1 cellular context compared by ENCODE assay signal in the genomic region with DNA sequence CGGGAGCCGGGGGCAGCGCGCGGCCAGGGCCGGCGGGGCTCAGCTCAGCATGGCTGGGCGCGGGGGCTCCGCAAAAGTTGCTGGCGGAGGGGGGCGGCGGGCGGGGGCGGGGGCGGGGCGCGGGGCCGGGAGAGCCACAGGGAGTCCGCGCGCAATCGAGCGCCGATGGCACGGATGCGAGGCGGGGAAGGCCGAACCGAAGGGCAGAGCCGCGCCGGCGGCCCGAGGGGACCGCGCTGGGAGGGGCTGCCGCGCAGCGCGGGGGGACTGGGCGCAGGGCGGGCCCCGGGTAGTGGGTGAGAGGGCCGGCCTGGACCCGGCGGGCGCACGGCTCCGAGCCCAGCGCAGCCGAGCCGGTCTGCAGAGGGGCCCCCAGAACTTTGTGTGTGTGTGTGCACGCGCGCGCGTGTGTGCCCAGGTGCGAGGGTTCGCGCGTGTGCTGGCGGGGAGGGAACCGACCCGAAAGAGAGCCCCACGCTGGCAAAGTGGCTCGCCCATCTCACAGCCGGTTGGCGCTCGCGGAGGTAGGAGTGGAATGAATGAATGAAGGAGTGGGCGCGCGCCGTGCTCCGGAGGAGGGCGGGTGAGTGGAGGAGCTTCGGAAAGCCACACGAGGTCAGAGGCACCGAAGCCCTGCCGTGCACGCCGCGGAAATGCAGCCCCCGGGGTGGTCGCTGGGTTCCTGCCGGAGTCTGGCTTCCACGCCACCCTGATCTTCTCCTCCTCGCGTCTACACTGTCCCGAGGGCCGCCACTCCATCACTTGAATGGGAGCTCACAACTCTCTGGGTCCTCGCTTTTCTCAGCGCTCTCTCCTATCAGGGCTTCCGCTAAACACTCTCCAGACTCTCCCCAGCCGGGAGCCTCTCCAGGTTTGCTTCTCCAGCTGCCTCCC.
A peak's percentile ranks its signal among the peaks of the same experiment; 100 is the strongest.
TF ChIP-seq lines count a peak whose summit lies in the region.

Gene HIPK2 (minus strand): TSS at position 51 of the 894 bp plus-strand sequence. CDS start 375 bp downstream, outside the sequence.

TF ChIP-seq in K562, 482 proteins besides CTCF, POLR2A, EP300 and RAD21 (continued from another document and continues in another):
- TF ChIP-seq ATF6 (CRISPR knock-in tag; IDR thresholded peaks at IDR 0.05) (no peak; the same call in 1 of the 2 replicates), ZNF277 (CRISPR knock-in tag; IDR thresholded peaks at IDR 0.05; ENCODE audit: borderline replicate concordance) (no peak), HOXB6 (CRISPR knock-in tag; IDR thresholded peaks at IDR 0.05; ENCODE audit: borderline replicate concordance) (no peak), ZKSCAN1 (IDR thresholded peaks at IDR 0.05; ENCODE audit: low read depth, low read length) (no peak), SREBF2 (CRISPR knock-in tag; IDR thresholded peaks at IDR 0.05) (no peak), FOXP1 (CRISPR knock-in tag; IDR thresholded peaks at IDR 0.05) (peak; percentile 92), SIN3A (IDR thresholded peaks at IDR 0.05; ENCODE audit: borderline replicate concordance in 2 of 2, control insufficient read depth in 1 of 2, low read depth in 2 of 2, low read length in 2 of 2) (peak in 1 of 2 experiments; percentile 90; a peak in 2 of 4 replicates), ZMIZ1 (IDR thresholded peaks at IDR 0.05; ENCODE audit: low read depth in 2 of 2, low read length in 2 of 2) (peak in 1 of 2 experiments; percentile 90; a peak in 2 of 4 replicates), CTBP1 (IDR thresholded peaks at IDR 0.05; ENCODE audit: borderline replicate concordance) (peak; percentile 77), PHB2 (IDR thresholded peaks at IDR 0.05; ENCODE audit: low read depth) (no peak), BRF2 (IDR thresholded peaks at IDR 0.05; ENCODE audit: borderline replicate concordance, insufficient read depth, insufficient read length) (no peak), TOE1 (IDR thresholded peaks at IDR 0.05; ENCODE audit: borderline replicate concordance) (no peak), TOE1 (CRISPR knock-in tag; IDR thresholded peaks at IDR 0.05; ENCODE audit: borderline replicate concordance, low read depth) (peak; percentile 47; the same call in 1 of the 2 replicates), RBM22 (IDR thresholded peaks at IDR 0.05; ENCODE audit: low read depth, low read length, poor library complexity, severe bottlenecking) (no peak), ZNF175 (CRISPR knock-in tag; IDR thresholded peaks at IDR 0.05; ENCODE audit: low read depth) (no peak), ZNF830 (CRISPR knock-in tag; IDR thresholded peaks at IDR 0.05) (no peak), CHD1 (IDR thresholded peaks at IDR 0.05; ENCODE audit: low read length) (peak; percentile 53), RB1 (IDR thresholded peaks at IDR 0.05; ENCODE audit: low read depth) (peak; percentile 77), AFF4 (CRISPR knock-in tag; IDR thresholded peaks at IDR 0.05) (no peak), ZZZ3 (IDR thresholded peaks at IDR 0.05) (no peak), KLF13 (tag; IDR thresholded peaks at IDR 0.05; ENCODE audit: borderline replicate concordance, low read depth) (peak; percentile 9; the same call in 1 of the 2 replicates), U2AF1 (optimal IDR thresholded peaks at IDR 0.05; ENCODE audit: low read depth, low read length) (no peak), RBM17 (IDR thresholded peaks at IDR 0.05; ENCODE audit: borderline replicate concordance, low read depth, low read length) (no peak), ZNF583 (CRISPR knock-in tag; IDR thresholded peaks at IDR 0.05) (peak; percentile 73; the same call in 1 of the 2 replicates), HDAC2 (IDR thresholded peaks at IDR 0.05) (no peak), RCOR1 (IDR thresholded peaks at IDR 0.05; ENCODE audit: borderline replicate concordance in 1 of 2, low read depth in 2 of 2, low read length in 2 of 2) (peak in 1 of 2 experiments; percentile 28; a peak in 1 of 4 replicates), PCBP1 (IDR thresholded peaks at IDR 0.05; ENCODE audit: low read depth, low read length, poor library complexity, severe bottlenecking) (peak; percentile 43), DMBX1 (CRISPR knock-in tag; IDR thresholded peaks at IDR 0.05; ENCODE audit: borderline replicate concordance) (peak; percentile 64; the same call in 1 of the 2 replicates), BRCA1 (IDR thresholded peaks at IDR 0.05) (no peak), BRCA1 (CRISPR knock-in tag; IDR thresholded peaks at IDR 0.05) (peak; percentile 100), KLF6 (CRISPR knock-in tag; IDR thresholded peaks at IDR 0.05; ENCODE audit: borderline replicate concordance) (no peak), CREM (IDR thresholded peaks at IDR 0.05; ENCODE audit: low read depth) (peak; percentile 68), KDM2B (CRISPR knock-in tag; IDR thresholded peaks at IDR 0.05) (peak; percentile 89), ZNF121 (CRISPR knock-in tag; conservative IDR thresholded peaks at IDR 0.05) (no peak), ZC3H8 (IDR thresholded peaks at IDR 0.05) (no peak), NR1H2 (CRISPR knock-in tag; IDR thresholded peaks at IDR 0.05) (no peak), MTA2 (IDR thresholded peaks at IDR 0.05; ENCODE audit: low read depth) (no peak), ZNF143 (CRISPR knock-in tag; IDR thresholded peaks at IDR 0.05) (no peak), ZBTB26 (CRISPR knock-in tag; IDR thresholded peaks at IDR 0.05) (no peak), EGR1 (conservative IDR thresholded peaks at IDR 0.05) (peak; percentile 75)
- TF ChIP-seq, protein P1, sequence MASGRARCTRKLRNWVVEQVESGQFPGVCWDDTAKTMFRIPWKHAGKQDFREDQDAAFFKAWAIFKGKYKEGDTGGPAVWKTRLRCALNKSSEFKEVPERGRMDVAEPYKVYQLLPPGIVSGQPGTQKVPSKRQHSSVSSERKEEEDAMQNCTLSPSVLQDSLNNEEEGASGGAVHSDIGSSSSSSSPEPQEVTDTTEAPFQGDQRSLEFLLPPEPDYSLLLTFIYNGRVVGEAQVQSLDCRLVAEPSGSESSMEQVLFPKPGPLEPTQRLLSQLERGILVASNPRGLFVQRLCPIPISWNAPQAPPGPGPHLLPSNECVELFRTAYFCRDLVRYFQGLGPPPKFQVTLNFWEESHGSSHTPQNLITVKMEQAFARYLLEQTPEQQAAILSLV (tag; IDR thresholded peaks at IDR 0.05), result no peak
- TF ChIP-seq, protein P2, sequence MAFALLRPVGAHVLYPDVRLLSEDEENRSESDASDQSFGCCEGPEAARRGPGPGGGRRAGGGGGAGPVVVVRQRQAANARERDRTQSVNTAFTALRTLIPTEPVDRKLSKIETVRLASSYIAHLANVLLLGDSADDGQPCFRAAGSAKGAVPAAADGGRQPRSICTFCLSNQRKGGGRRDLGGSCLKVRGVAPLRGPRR (CRISPR knock-in tag; IDR thresholded peaks at IDR 0.05), result no peak
- TF ChIP-seq, protein P3, sequence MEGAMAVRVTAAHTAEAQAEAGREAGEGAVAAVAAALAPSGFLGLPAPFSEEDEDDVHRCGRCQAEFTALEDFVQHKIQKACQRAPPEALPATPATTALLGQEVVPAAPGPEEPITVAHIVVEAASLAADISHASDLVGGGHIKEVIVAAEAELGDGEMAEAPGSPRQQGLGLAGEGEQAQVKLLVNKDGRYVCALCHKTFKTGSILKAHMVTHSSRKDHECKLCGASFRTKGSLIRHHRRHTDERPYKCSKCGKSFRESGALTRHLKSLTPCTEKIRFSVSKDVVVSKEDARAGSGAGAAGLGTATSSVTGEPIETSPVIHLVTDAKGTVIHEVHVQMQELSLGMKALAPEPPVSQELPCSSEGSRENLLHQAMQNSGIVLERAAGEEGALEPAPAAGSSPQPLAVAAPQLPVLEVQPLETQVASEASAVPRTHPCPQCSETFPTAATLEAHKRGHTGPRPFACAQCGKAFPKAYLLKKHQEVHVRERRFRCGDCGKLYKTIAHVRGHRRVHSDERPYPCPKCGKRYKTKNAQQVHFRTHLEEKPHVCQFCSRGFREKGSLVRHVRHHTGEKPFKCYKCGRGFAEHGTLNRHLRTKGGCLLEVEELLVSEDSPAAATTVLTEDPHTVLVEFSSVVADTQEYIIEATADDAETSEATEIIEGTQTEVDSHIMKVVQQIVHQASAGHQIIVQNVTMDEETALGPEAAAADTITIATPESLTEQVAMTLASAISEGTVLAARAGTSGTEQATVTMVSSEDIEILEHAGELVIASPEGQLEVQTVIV (CRISPR knock-in tag; IDR thresholded peaks at IDR 0.05; ENCODE audit: borderline replicate concordance), result no peak
